Comparison of ENCODE assay signal across 1 cellular context in the genomic region with DNA sequence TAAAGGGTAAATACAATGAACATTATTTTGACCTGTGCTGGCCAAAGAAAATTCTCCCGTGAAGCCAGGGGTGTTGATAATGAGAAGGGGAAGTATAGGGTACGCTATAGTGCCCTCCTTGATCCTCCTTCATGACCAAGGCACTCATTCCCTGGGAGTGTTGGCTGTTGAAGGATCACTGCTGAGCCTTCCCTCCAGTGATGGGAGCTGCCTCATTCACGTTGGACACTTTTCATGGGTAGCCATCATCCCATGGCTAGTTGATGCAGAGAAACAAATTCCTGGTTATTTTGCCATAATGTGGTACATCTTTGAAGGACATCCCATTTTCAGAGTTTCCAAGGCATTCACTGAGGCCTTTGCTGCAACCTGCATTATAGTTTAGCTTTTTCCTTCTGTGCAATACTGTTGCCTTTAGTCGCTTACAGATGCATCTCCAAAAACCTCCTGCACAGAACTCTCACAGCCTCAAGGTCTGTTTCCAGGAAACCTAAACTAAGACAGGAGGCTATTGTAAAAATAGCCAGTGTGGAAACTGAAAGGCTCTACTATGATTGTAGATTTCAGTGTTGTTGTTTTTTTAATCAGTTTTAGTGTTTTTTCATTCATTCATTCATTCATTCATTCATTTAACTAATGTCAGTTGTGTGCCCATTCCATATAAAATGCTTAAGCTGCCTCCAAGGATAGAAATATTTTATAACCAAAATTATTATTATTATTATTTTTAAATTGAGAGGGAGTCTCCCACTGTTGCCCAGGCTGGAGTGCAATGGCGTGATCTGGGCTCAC.
TF ChIP-seq lines count a peak whose summit lies in the region.

No MANE protein-coding gene starts in this region.

TF ChIP-seq in IMR-90, 13 proteins besides CTCF, POLR2A, EP300 and RAD21:
- TF ChIP-seq, protein P1, sequence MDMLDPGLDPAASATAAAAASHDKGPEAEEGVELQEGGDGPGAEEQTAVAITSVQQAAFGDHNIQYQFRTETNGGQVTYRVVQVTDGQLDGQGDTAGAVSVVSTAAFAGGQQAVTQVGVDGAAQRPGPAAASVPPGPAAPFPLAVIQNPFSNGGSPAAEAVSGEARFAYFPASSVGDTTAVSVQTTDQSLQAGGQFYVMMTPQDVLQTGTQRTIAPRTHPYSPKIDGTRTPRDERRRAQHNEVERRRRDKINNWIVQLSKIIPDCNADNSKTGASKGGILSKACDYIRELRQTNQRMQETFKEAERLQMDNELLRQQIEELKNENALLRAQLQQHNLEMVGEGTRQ (IDR thresholded peaks at IDR 0.05; ENCODE audit: low read depth, low read length), result no peak
- TF ChIP-seq RFX5 (IDR thresholded peaks at IDR 0.05; ENCODE audit: low read depth, low read length) (no peak), RCOR1 (IDR thresholded peaks at IDR 0.05; ENCODE audit: insufficient replicate concordance, low read length) (no peak), SMC3 (IDR thresholded peaks at IDR 0.05; ENCODE audit: low read depth, low read length) (no peak), CHD1 (IDR thresholded peaks at IDR 0.05; ENCODE audit: low read depth, low read length) (no peak), MXI1 (IDR thresholded peaks at IDR 0.05; ENCODE audit: borderline replicate concordance, low read depth, low read length) (no peak), ELK1 (IDR thresholded peaks at IDR 0.05; ENCODE audit: borderline replicate concordance, low read depth, low read length) (no peak), NFE2L2 (IDR thresholded peaks at IDR 0.05; ENCODE audit: low read depth, low read length) (no peak), CEBPB (IDR thresholded peaks at IDR 0.05; ENCODE audit: low read depth, low read length) (no peak), FOS (IDR thresholded peaks at IDR 0.05; ENCODE audit: low read depth, low read length) (no peak), MAFK (IDR thresholded peaks at IDR 0.05; ENCODE audit: low read depth, low read length) (no peak), BHLHE40 (IDR thresholded peaks at IDR 0.05; ENCODE audit: low read depth, low read length) (no peak), MAZ (IDR thresholded peaks at IDR 0.05; ENCODE audit: borderline replicate concordance, low read depth, low read length) (no peak)
